In the genomic region with DNA sequence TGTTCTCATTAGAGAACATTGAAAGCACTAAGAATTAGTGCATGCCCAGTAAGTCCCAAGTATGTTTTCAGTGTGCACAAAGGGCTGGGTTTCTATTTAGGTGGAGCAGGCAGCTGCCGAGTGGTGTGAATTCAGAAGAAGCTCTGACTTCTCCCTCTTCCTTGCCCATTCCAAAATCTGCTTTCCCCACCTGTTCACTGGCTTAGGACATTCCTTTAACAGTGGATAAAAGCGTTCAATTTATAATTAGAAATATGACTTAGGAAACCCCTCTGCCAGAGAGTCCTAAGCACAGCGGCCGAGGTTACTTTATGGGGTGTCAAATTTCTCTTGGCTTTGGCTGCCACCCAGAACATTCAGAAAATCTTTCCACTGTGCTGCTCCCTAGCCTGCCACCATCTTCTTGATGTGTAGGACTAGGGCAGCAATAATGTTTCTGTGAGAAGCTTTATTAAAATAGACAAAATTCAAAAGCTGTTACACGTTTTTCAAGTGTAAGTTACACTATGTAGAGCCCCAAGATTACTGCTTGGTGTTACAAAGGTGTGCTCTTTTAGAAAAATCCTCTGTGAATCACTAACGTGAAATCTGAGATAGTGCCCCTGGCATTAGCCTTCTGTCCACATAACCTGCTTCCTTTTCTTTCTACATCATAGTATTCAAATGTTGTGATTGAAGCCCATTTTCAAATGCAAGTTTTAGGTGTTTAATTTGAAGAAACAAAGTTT, we compare ENCODE assay signal across 9 cellular contexts.
DNase-seq lines count a peak whose midpoint lies in the region; ATAC-seq, FAIRE-seq and TF ChIP-seq lines count a peak whose summit lies in the region.
"Had no signal": no experiment of that assay in that cellular context is flagged by ENCODE, and none has a peak within 500 bp of the region (broad histone marks: within the 10 kb centered on the region; RNA-seq: fewer than 3 reads in every experiment).

No MANE protein-coding gene starts in this region.

- no peak overlapping the region for H3K27ac ChIP-seq in muscle layer of colon (ENCODE audit: low read depth, low read length)
- H3K27ac ChIP-seq in CD4-positive, alpha-beta memory T cell (ENCODE audit: low read depth, low read length), result no peak overlapping the region

- FAIRE-seq in GM12892 (lab: Jason Lieb, UNC), result no peak

- H3K4me1 ChIP-seq in muscle layer of colon (ENCODE audit: insufficient read depth, low read length) (peaks cover 8% of the 10 kb centered on the region), mucosa of descending colon (ENCODE audit: low read depth) (no peaks in the 10 kb centered on the region)
- H3K4me1 ChIP-seq in CD4-positive, alpha-beta memory T cell (ENCODE audit: insufficient read depth, low read length), result no peaks in the 10 kb centered on the region

- CTCF ChIA-PET in BJ (lab: Yijun Ruan, JAX), result interaction anchor here (0.6 kb wide), 2 partner anchors 340 to 447 kb away, joined by 3 read pairs; no protein-coding TSS in a partner anchor
- CTCF ChIA-PET in CD4-positive, alpha-beta memory T cell (lab: Charles Lee; ENCODE audit: partially characterized antibody), result no interaction called here

- intact Hi-C loops in mucosa of descending colon (cut with DNase I, micrococcal nuclease), result no loop called here
- intact Hi-C loops in CD4-positive, alpha-beta memory T cell (cut with micrococcal nuclease), result no loop called here

- TF ChIP-seq CTCF in BJ (IDR thresholded peaks at IDR 0.05; ENCODE audit: insufficient read depth, low read depth, low read length), result no peak
- TF ChIP-seq CTCF in chondrocyte (IDR thresholded peaks at IDR 0.05), result no peak
- no peak for TF ChIP-seq CTCF in mucosa of descending colon (IDR thresholded peaks at IDR 0.05)

- H3K9ac ChIP-seq in muscle layer of colon (ENCODE audit: low read length), result no peak overlapping the region

- H3K4me3 ChIP-seq in BJ (ENCODE audit: low read depth, low read length) (no peak overlapping the region), muscle layer of colon (ENCODE audit: low read depth in 1 of 2, low read length in 2 of 2) (peak overlapping the region; percentile 7 to 42), mucosa of descending colon (no peak overlapping the region)
- H3K4me3 ChIP-seq in CD4-positive, alpha-beta memory T cell (ENCODE audit: low read length in 2 of 2), result no peak overlapping the region

- H3K36me3 Mint-ChIP-seq in chondrocyte (ENCODE audit: low read depth), result no peaks in the 10 kb centered on the region
- H3K36me3 Mint-ChIP-seq in CD4-positive, alpha-beta memory T cell, result no peaks in the 10 kb centered on the region
- H3K36me3 Mint-ChIP-seq: activated naive CD4-positive, alpha-beta T cell treated with anti-CD3 and anti-CD28 coated beads, Interleukin-2, amount 50 U/mL, for 24 hours had no signal

- peak overlapping the region; percentile 83 for H3K27ac Mint-ChIP-seq in chondrocyte (ENCODE audit: unreplicated experiment)
- no peak overlapping the region for H3K27ac Mint-ChIP-seq in CD4-positive, alpha-beta memory T cell
- H3K27ac Mint-ChIP-seq: activated naive CD4-positive, alpha-beta T cell treated with anti-CD3 and anti-CD28 coated beads, Interleukin-2, amount 50 U/mL, for 24 hours had no signal

- POLR2A ChIA-PET in BJ (lab: Charles Lee), result no interaction called here
- POLR2A ChIA-PET in CD4-positive, alpha-beta memory T cell (lab: Charles Lee; ENCODE audit: partially characterized antibody), result no interaction called here

- H3K36me3 ChIP-seq in BJ (ENCODE audit: control insufficient read depth, insufficient read depth, low read length) (no peaks in the 10 kb centered on the region), muscle layer of colon (ENCODE audit: insufficient read depth, low read length) (no peaks in the 10 kb centered on the region), mucosa of descending colon (ENCODE audit: low read depth) (no peaks in the 10 kb centered on the region)
- no peaks in the 10 kb centered on the region for H3K36me3 ChIP-seq in CD4-positive, alpha-beta memory T cell (ENCODE audit: insufficient read depth, low read length)

- H3K9me3 Mint-ChIP-seq in chondrocyte (ENCODE audit: low read depth), result no peaks in the 10 kb centered on the region
- H3K9me3 Mint-ChIP-seq in CD4-positive, alpha-beta memory T cell, result peaks cover 0 to 6% (median 3%) of the 10 kb centered on the region in 8 donors
- H3K9me3 Mint-ChIP-seq: activated naive CD4-positive, alpha-beta T cell treated with anti-CD3 and anti-CD28 coated beads, Interleukin-2, amount 50 U/mL, for 24 hours had no signal

- no peaks in the 10 kb centered on the region for H3K27me3 Mint-ChIP-seq in chondrocyte (ENCODE audit: low read depth)
- H3K27me3 Mint-ChIP-seq in CD4-positive, alpha-beta memory T cell, result no peaks in the 10 kb centered on the region
- H3K27me3 Mint-ChIP-seq: activated naive CD4-positive, alpha-beta T cell treated with anti-CD3 and anti-CD28 coated beads, Interleukin-2, amount 50 U/mL, for 24 hours had no signal

- peak overlapping the region; percentile 67 for H3K4me3 Mint-ChIP-seq in chondrocyte (ENCODE audit: unreplicated experiment)
- H3K4me3 Mint-ChIP-seq in CD4-positive, alpha-beta memory T cell, result no peak overlapping the region
- H3K4me3 Mint-ChIP-seq: activated naive CD4-positive, alpha-beta T cell treated with anti-CD3 and anti-CD28 coated beads, Interleukin-2, amount 50 U/mL, for 24 hours had no signal

- no peak for TF ChIP-seq POLR2A in GM12892 (IDR thresholded peaks at IDR 0.05; ENCODE audit: low read depth, low read length)

- ATAC-seq in mucosa of descending colon, result no peak

- H3K9me3 ChIP-seq in muscle layer of colon (ENCODE audit: low read length), result no peaks in the 10 kb centered on the region
- no peaks in the 10 kb centered on the region for H3K9me3 ChIP-seq in mucosa of descending colon
- no peaks in the 10 kb centered on the region for H3K9me3 ChIP-seq in CD4-positive, alpha-beta memory T cell (ENCODE audit: control insufficient read depth in 1 of 2, low read length in 2 of 2)

- peaks cover 20% of the 10 kb centered on the region for H3K4me1 Mint-ChIP-seq in chondrocyte (ENCODE audit: low read depth)
- no peaks in the 10 kb centered on the region for H3K4me1 Mint-ChIP-seq in CD4-positive, alpha-beta memory T cell
- H3K4me1 Mint-ChIP-seq: activated naive CD4-positive, alpha-beta T cell treated with anti-CD3 and anti-CD28 coated beads, Interleukin-2, amount 50 U/mL, for 24 hours had no signal

- H3K27me3 ChIP-seq in BJ (ENCODE audit: control insufficient read depth, insufficient read depth, low read length) (no peaks in the 10 kb centered on the region), muscle layer of colon (ENCODE audit: control insufficient read depth in 1 of 2, insufficient read depth in 2 of 2, low read length in 2 of 2) (no peaks in the 10 kb centered on the region)
- no peaks in the 10 kb centered on the region for H3K27me3 ChIP-seq in CD4-positive, alpha-beta memory T cell (ENCODE audit: insufficient read depth, low read length)

- DNase-seq in BJ (ENCODE audit: low read depth) (peak; percentile 23), NCI-H2029 treated with DMSO at 0.1 percent for 48 hours (lab: John Stamatoyannopoulos, UW) (peak; percentile 73), chondrocyte (ENCODE audit: low spot score) (no peak), GM12892 (ENCODE audit: insufficient read length) (no peak), globus pallidus (ENCODE audit: low spot score) (no peak), mucosa of descending colon (no peak)
- no peak for DNase-seq in CD4-positive, alpha-beta memory T cell

Comparison
In these comparisons a context has a peak if more than half of its experiments do, and no peak if none do; other contexts are left out.
1. DNase-seq: peak in BJ (single experiment) and NCI-H2029 treated with DMSO at 0.1 percent for 48 hours (single experiment); none in chondrocyte (single experiment), GM12892 (single experiment), globus pallidus (single experiment), mucosa of descending colon (0 of 3) and CD4-positive, alpha-beta memory T cell (0 of 5).
2. H3K4me3 ChIP-seq: peak in muscle layer of colon (2 of 2); none in BJ (single experiment), mucosa of descending colon (single experiment) and CD4-positive, alpha-beta memory T cell (0 of 2).